In genomic region chrX:40063555-40063954, GRCh38 we compare ENCODE assay signal across 21 cellular contexts. TPM values are rescaled to one million over a fixed set of nuclear protein-coding genes. Genes with fewer than 3 reads are reported as not detected.
DNase-seq lines count a peak whose midpoint lies in the region; ATAC-seq and TF ChIP-seq lines count a peak whose summit lies in the region.
"Had no signal": no experiment of that assay in that cellular context is flagged by ENCODE, and none has a peak within 500 bp of the region (broad histone marks: within the 10 kb centered on the region; RNA-seq: fewer than 3 reads in every experiment).

No MANE protein-coding gene starts in this region.

- DNase-seq in activated CD8-positive, alpha-beta memory T cell treated with anti-CD3 and anti-CD28 coated beads, Interleukin-2, amount 10 ng/mL, durations not matched to agents 7 days and 5 days, result no peak
- DNase-seq in activated CD8-positive, alpha-beta memory T cell treated with anti-CD3 and anti-CD28 coated beads, Interleukin-2, amount 50 U/mL, for 48 hours, result no peak
- DNase-seq in DMS53 (lab: John Stamatoyannopoulos, UW) (peak; percentile 84), progenitor cell of endocrine pancreas (ENCODE audit: low spot score, unreplicated experiment) (no peak), NCI-H2171 treated with DMSO at 0.1 percent for 48 hours (lab: John Stamatoyannopoulos, UW) (no peak)
- DNase-seq: activated CD4-positive, alpha-beta T cell treated with anti-CD3 and anti-CD28 coated beads, Interleukin-2, amount 10 ng/mL, durations not matched to agents 24 days and 14 days; dermis blood vessel endothelial cell; immature natural killer cell; Kasumi-1; left ventricle myocardium inferior; NCI-H82; Right ventricle myocardium superior; stimulated activated CD4-positive, alpha-beta T cell treated with anti-CD3 and anti-CD28 coated beads, Interleukin-2, amount 100 ng/mL, for 48 hours; stomach; trophoblast cell had no signal

- H3K36me3 Mint-ChIP-seq in activated CD8-positive, alpha-beta memory T cell treated with anti-CD3 and anti-CD28 coated beads, Interleukin-2, amount 10 ng/mL, durations not matched to agents 7 days and 5 days, result peaks cover 39% of the 10 kb centered on the region
- peaks cover 12% of the 10 kb centered on the region for H3K36me3 Mint-ChIP-seq in progenitor cell of endocrine pancreas (ENCODE audit: insufficient read depth)

- H3K4me1 Mint-ChIP-seq in activated CD8-positive, alpha-beta memory T cell treated with anti-CD3 and anti-CD28 coated beads, Interleukin-2, amount 10 ng/mL, durations not matched to agents 7 days and 5 days, result peaks cover 60% of the 10 kb centered on the region
- peaks cover 8% of the 10 kb centered on the region for H3K4me1 Mint-ChIP-seq in progenitor cell of endocrine pancreas (ENCODE audit: low read depth)

- no peaks in the 10 kb centered on the region for H3K27me3 Mint-ChIP-seq in activated CD8-positive, alpha-beta memory T cell treated with anti-CD3 and anti-CD28 coated beads, Interleukin-2, amount 10 ng/mL, durations not matched to agents 7 days and 5 days
- H3K27me3 Mint-ChIP-seq in progenitor cell of endocrine pancreas, result no peaks in the 10 kb centered on the region
- H3K27me3 Mint-ChIP-seq: activated CD4-positive, alpha-beta T cell treated with anti-CD3 and anti-CD28 coated beads, Interleukin-2, amount 10 ng/mL, durations not matched to agents 24 days and 14 days had no signal

- H3K27ac ChIP-seq in VCaP, result 0 out of 2 replicates have a peak overlapping the region, but pooled peaks have one; percentile 4
- H3K27ac ChIP-seq: breast epithelium, left ventricle myocardium inferior, prostate gland, skin epidermis had no signal

- H3K27ac Mint-ChIP-seq in activated CD8-positive, alpha-beta memory T cell treated with anti-CD3 and anti-CD28 coated beads, Interleukin-2, amount 10 ng/mL, durations not matched to agents 7 days and 5 days, result peak overlapping the region; percentile 19
- H3K27ac Mint-ChIP-seq in progenitor cell of endocrine pancreas, result peak overlapping the region; percentile 71
- H3K27ac Mint-ChIP-seq: activated CD4-positive, alpha-beta T cell treated with anti-CD3 and anti-CD28 coated beads, Interleukin-2, amount 10 ng/mL, durations not matched to agents 24 days and 14 days had no signal

- CTCF ChIA-PET in activated CD8-positive, alpha-beta memory T cell treated with anti-CD3 and anti-CD28 coated beads, Interleukin-2, amount 10 ng/mL, durations not matched to agents 7 days and 5 days (lab: Charles Lee), result no interaction called here

- no peaks in the 10 kb centered on the region for H3K9me3 Mint-ChIP-seq in activated CD8-positive, alpha-beta memory T cell treated with anti-CD3 and anti-CD28 coated beads, Interleukin-2, amount 10 ng/mL, durations not matched to agents 7 days and 5 days (ENCODE audit: low read depth)
- H3K9me3 Mint-ChIP-seq in progenitor cell of endocrine pancreas (ENCODE audit: low read depth), result peaks cover 4% of the 10 kb centered on the region
- H3K9me3 Mint-ChIP-seq: activated CD4-positive, alpha-beta T cell treated with anti-CD3 and anti-CD28 coated beads, Interleukin-2, amount 10 ng/mL, durations not matched to agents 24 days and 14 days; immature natural killer cell had no signal

- ATAC-seq in activated CD8-positive, alpha-beta memory T cell treated with anti-CD3 and anti-CD28 coated beads, Interleukin-2, amount 10 ng/mL, durations not matched to agents 7 days and 5 days, result no peak
- ATAC-seq in HG03354 (IDR thresholded peaks at IDR 0.05; ENCODE audit: poor library complexity, severe bottlenecking, unreplicated experiment) (no peak), GM19328 (IDR thresholded peaks at IDR 0.05; ENCODE audit: unreplicated experiment) (no peak)

- TF ChIP-seq CTCF in VCaP (conservative IDR thresholded peaks at IDR 0.05) (no peak), progenitor cell of endocrine pancreas (IDR thresholded peaks at IDR 0.05; ENCODE audit: unreplicated experiment) (no peak)

- H3K4me3 Mint-ChIP-seq in activated CD8-positive, alpha-beta memory T cell treated with anti-CD3 and anti-CD28 coated beads, Interleukin-2, amount 10 ng/mL, durations not matched to agents 7 days and 5 days, result no peak overlapping the region
- H3K4me3 Mint-ChIP-seq in progenitor cell of endocrine pancreas (ENCODE audit: low read depth), result no peak overlapping the region
- H3K4me3 Mint-ChIP-seq: activated CD4-positive, alpha-beta T cell treated with anti-CD3 and anti-CD28 coated beads, Interleukin-2, amount 10 ng/mL, durations not matched to agents 24 days and 14 days; immature natural killer cell had no signal

RNA-seq across cellular contexts. Expression of gene BCOR, which starts 34.2 kb away (rescaled TPM):
- 10 to 100 TPM; 43.9 to 58.0 TPM for total RNA-seq in activated CD8-positive, alpha-beta memory T cell treated with anti-CD3 and anti-CD28 coated beads, Interleukin-2, amount 10 ng/mL, durations not matched to agents 7 days and 5 days
- total RNA-seq in progenitor cell of endocrine pancreas, result 20.5 TPM in 2 replicates
